28 cellular contexts compared by ENCODE assay signal in the genomic region with DNA sequence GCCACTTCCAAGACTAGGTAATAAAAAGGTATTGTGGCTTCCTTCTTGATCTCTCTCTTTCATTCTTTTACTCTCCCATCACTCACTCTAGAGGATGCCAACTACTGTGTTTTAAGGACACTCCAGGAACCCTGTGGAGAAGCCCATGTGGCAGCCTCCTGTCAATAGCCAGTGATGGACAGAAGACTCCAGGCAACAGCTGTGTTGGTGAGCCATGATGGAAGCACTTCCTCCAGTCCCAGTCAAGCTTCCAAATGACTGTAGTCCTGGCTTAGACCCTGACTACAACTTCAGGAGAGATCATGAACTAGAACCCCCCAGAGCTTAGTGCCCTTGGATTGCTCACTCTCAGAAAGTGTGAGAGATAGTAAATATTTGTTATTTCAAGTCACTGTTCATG.
"Had no signal": no experiment of that assay in that cellular context is flagged by ENCODE, and none has a peak within 500 bp of the region (broad histone marks: within the 10 kb centered on the region; RNA-seq: fewer than 3 reads in every experiment).

No MANE protein-coding gene starts in this region.

- H3K27ac ChIP-seq: breast epithelium, coronary artery, esophagus squamous epithelium, gastrocnemius medialis, prostate gland, right atrium auricular region, thyroid gland, upper lobe of right lung had no signal

- H3K9me3 Mint-ChIP-seq: activated B cell treated with CpG ODN at 0.5 μM for 24 hours; activated T-cell treated with anti-CD3 and anti-CD28 coated beads, Interleukin-2, amount 50 U/mL, for 4 hours; stimulated activated naive CD8-positive, alpha-beta T cell treated with anti-CD3 and anti-CD28 coated beads, Interleukin-15, Interleukin-2, amounts not matched to agents 100 ng/mL and 50 ng/mL, for 24 hours had no signal

- H3K27me3 Mint-ChIP-seq: activated B cell treated with CpG ODN at 0.5 μM for 24 hours; activated CD4-positive, alpha-beta T cell treated with anti-CD3 and anti-CD28 coated beads for 36 hours; activated naive CD8-positive, alpha-beta T cell treated with anti-CD3 and anti-CD28 coated beads, Interleukin-2, amount 10 ng/mL, durations not matched to agents 7 days and 5 days; stimulated activated naive CD8-positive, alpha-beta T cell treated with anti-CD3 and anti-CD28 coated beads, Interleukin-15, Interleukin-2, amounts not matched to agents 100 ng/mL and 50 ng/mL, for 24 hours had no signal

- H3K4me3 Mint-ChIP-seq: activated B cell treated with CpG ODN at 0.5 μM for 24 hours; activated CD4-positive, alpha-beta T cell treated with anti-CD3 and anti-CD28 coated beads for 36 hours; activated naive CD8-positive, alpha-beta T cell treated with anti-CD3 and anti-CD28 coated beads, Interleukin-2, amount 10 ng/mL, durations not matched to agents 7 days and 5 days; activated T-cell treated with anti-CD3 and anti-CD28 coated beads, Interleukin-2, amount 50 U/mL, for 4 hours; endodermal cell; stimulated activated naive CD8-positive, alpha-beta T cell treated with anti-CD3 and anti-CD28 coated beads, Interleukin-15, Interleukin-2, amounts not matched to agents 100 ng/mL and 50 ng/mL, for 24 hours had no signal

- ATAC-seq: activated CD4-positive, alpha-beta T cell treated with anti-CD3 and anti-CD28 coated beads for 36 hours; activated T-cell treated with anti-CD3 and anti-CD28 coated beads, Interleukin-2, amount 50 U/mL, for 4 hours; gastrocnemius medialis; left cardiac atrium; upper lobe of right lung had no signal

- H3K27ac Mint-ChIP-seq: activated B cell treated with CpG ODN at 0.5 μM for 24 hours; activated CD4-positive, alpha-beta T cell treated with anti-CD3 and anti-CD28 coated beads for 36 hours; activated T-helper 2 cell treated with anti-CD3 and anti-CD28 coated beads, Interferon-gamma antibody, Interleukin-2, Interleukin-4, amounts not matched to agents 10 μg/mL and 5 μg/mL and 100 μg/mL, durations not matched to agents 14 hours and 24 hours and 36 hours; endodermal cell; stimulated activated naive CD8-positive, alpha-beta T cell treated with anti-CD3 and anti-CD28 coated beads, Interleukin-15, Interleukin-2, amounts not matched to agents 100 ng/mL and 50 ng/mL, for 24 hours had no signal

- H3K4me1 ChIP-seq: breast epithelium, gastrocnemius medialis, prostate gland, right atrium auricular region, thyroid gland, upper lobe of right lung had no signal

- H3K27me3 ChIP-seq: breast epithelium, esophagus squamous epithelium, gastrocnemius medialis, right atrium auricular region, thyroid gland, upper lobe of right lung had no signal

- H3K4me1 Mint-ChIP-seq: activated B cell treated with CpG ODN at 0.5 μM for 24 hours had no signal

- DNase-seq: activated B cell treated with CpG ODN at 0.5 μM for 24 hours; activated CD4-positive, alpha-beta T cell treated with anti-CD3 and anti-CD28 coated beads for 36 hours; activated CD4-positive, alpha-beta T cell treated with anti-CD3 and anti-CD28 coated beads, Interleukin-2, amount 50 U/mL, for 4 hours; activated CD8-positive, alpha-beta memory T cell treated with anti-CD3 and anti-CD28 coated beads for 24 hours; activated CD8-positive, alpha-beta memory T cell treated with anti-CD3 and anti-CD28 coated beads, Interleukin-2, amount 50 U/mL, for 48 hours; activated naive CD4-positive, alpha-beta T cell; activated naive CD8-positive, alpha-beta T cell treated with anti-CD3 and anti-CD28 coated beads, Interleukin-2, amount 10 ng/mL, durations not matched to agents 7 days and 5 days; activated T-cell treated with anti-CD3 and anti-CD28 coated beads, Interleukin-2, amount 50 U/mL, for 4 hours; amniotic stem cell; cerebellar nuclear complex; endodermal cell; esophagus squamous epithelium; gastrocnemius medialis; hypothalamus; left cardiac atrium; midbrain; stimulated activated CD4-positive, alpha-beta T cell treated with anti-CD3 and anti-CD28 coated beads, Interleukin-12 subunit alpha, Interleukin-12 subunit beta, amount 100 ng/mL, for 4 hours; stimulated activated CD4-positive, alpha-beta T cell treated with anti-CD3 and anti-CD28 coated beads, Interleukin-4, amount 100 ng/mL, for 4 hours; substantia nigra; T1000; thyroid gland; upper lobe of right lung had no signal

- H3K36me3 ChIP-seq: breast epithelium, esophagus squamous epithelium, gastrocnemius medialis, prostate gland, right atrium auricular region, thyroid gland, upper lobe of right lung had no signal

- H3K4me3 ChIP-seq: breast epithelium, coronary artery, esophagus squamous epithelium, gastrocnemius medialis, prostate gland, right atrium auricular region, thyroid gland, upper lobe of right lung had no signal

- H3K9me3 ChIP-seq: breast epithelium, esophagus squamous epithelium, gastrocnemius medialis, prostate gland, right atrium auricular region, thyroid gland had no signal
